Comparison of ENCODE assay signal across 14 cellular contexts in the genomic region with DNA sequence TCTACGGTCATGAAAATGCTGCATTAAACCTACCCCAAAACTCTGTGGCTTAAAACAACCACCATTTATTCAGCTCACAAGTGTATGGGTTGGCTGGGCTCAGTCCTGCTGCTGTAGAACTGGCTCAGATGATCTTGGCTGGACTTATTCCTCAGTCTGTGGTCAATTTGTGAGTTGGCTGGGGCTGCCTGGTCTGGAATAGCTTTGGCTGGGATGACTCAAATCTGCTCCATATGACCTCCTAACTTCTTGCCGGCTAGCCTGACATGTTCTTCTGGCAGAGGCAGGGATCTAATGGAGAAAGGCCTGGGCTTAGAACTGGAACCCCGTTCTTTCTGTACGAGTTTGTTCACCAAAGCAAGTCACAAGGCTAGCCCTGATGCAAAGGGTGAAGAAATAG.
DNase-seq lines count a peak whose midpoint lies in the region; ATAC-seq and TF ChIP-seq lines count a peak whose summit lies in the region.
"Had no signal": no experiment of that assay in that cellular context is flagged by ENCODE, and none has a peak within 500 bp of the region (broad histone marks: within the 10 kb centered on the region; RNA-seq: fewer than 3 reads in every experiment).

No MANE protein-coding gene starts in this region.

- H2AFZ ChIP-seq in GM23248, result 0 out of 2 replicates have a peak overlapping the region, but pooled peaks have one; percentile 43

- no peaks in the 10 kb centered on the region for H3K79me2 ChIP-seq in GM23248 (ENCODE audit: insufficient read depth)

- in situ Hi-C loops in GM23248 (cut with MboI), result no loop called here

- peaks cover 2% of the 10 kb centered on the region for H3K27me3 Mint-ChIP-seq in mesothelial cell of epicardium (ENCODE audit: low read depth)

- no peak for TF ChIP-seq CTCF in heart right ventricle (IDR thresholded peaks at IDR 0.05)
- no peak for TF ChIP-seq CTCF in testis (IDR thresholded peaks at IDR 0.05)
- no peak for TF ChIP-seq CTCF in BE2C (IDR thresholded peaks at IDR 0.05; ENCODE audit: low read depth, low read length)
- no peak for TF ChIP-seq CTCF in mesothelial cell of epicardium (IDR thresholded peaks at IDR 0.05; ENCODE audit: unreplicated experiment)

- no peaks in the 10 kb centered on the region for H3K9me3 ChIP-seq in GM23248 (ENCODE audit: low read depth)
- no peaks in the 10 kb centered on the region for H3K9me3 ChIP-seq in heart right ventricle
- H3K9me3 ChIP-seq in testis, result no peaks in the 10 kb centered on the region
- no peaks in the 10 kb centered on the region for H3K9me3 ChIP-seq in BE2C
- H3K9me3 ChIP-seq: ascending aorta had no signal

- H3K4me3 ChIP-seq in GM23248 (no peak overlapping the region), heart right ventricle (no peak overlapping the region), testis (no peak overlapping the region), BE2C (ENCODE audit: low read depth, low read length) (no peak overlapping the region)
- H3K4me3 ChIP-seq: ascending aorta had no signal

- no peaks in the 10 kb centered on the region for H3K4me1 Mint-ChIP-seq in mesothelial cell of epicardium
- H3K4me1 Mint-ChIP-seq: neural crest cell had no signal

- H3K4me1 ChIP-seq in GM23248 (ENCODE audit: insufficient read depth), result peaks cover 3% of the 10 kb centered on the region; the same call in 1 of the 2 replicates
- H3K4me1 ChIP-seq in heart right ventricle, result no peaks in the 10 kb centered on the region
- H3K4me1 ChIP-seq in testis, result no peaks in the 10 kb centered on the region
- no peaks in the 10 kb centered on the region for H3K4me1 ChIP-seq in BE2C
- H3K4me1 ChIP-seq: ascending aorta had no signal

- H4K20me1 ChIP-seq in GM23248 (ENCODE audit: insufficient read depth), result no peaks in the 10 kb centered on the region

- H3K27ac ChIP-seq in GM23248, result no peak overlapping the region
- no peak overlapping the region for H3K27ac ChIP-seq in heart right ventricle
- no peak overlapping the region for H3K27ac ChIP-seq in testis
- H3K27ac ChIP-seq: ascending aorta had no signal

- H3K27me3 ChIP-seq in GM23248 (replicated peaks; ENCODE audit: insufficient read depth), result no peaks in the 10 kb centered on the region
- H3K27me3 ChIP-seq in heart right ventricle, result no peaks in the 10 kb centered on the region
- H3K27me3 ChIP-seq in testis, result no peaks in the 10 kb centered on the region
- H3K27me3 ChIP-seq in BE2C, result no peaks in the 10 kb centered on the region
- H3K27me3 ChIP-seq: ascending aorta had no signal

- no peak overlapping the region for H3K27ac Mint-ChIP-seq in mesothelial cell of epicardium

- ATAC-seq in heart right ventricle, result peak in 7 of 8 donors; percentile 50 to 93 (median 80)

- DNase-seq in GM23248 (peak; percentile 84), amniotic epithelial cell (ENCODE audit: low read depth) (peak; percentile 64), heart right ventricle (peak in 1 of 2 donors; percentile 37), testis (peak; percentile 29), BE2C (no peak), MV-4-11 (lab: John Stamatoyannopoulos, UW) (no peak), mesothelial cell of epicardium (ENCODE audit: low spot score in 2 of 2, unreplicated experiment in 2 of 2) (no peak)
- no peak for DNase-seq in stimulated activated CD8-positive, alpha-beta memory T cell treated with anti-CD3 and anti-CD28 coated beads, Interleukin-4, amount 100 ng/mL, for 48 hours
- DNase-seq: activated CD4-positive, alpha-beta T cell treated with anti-CD3 and anti-CD28 coated beads, Interleukin-2, amount 50 U/mL, for 1 hour; effector CD8-positive, alpha-beta T cell; NCI-H524; small intestine had no signal

- peaks cover 11% of the 10 kb centered on the region for H3F3A ChIP-seq in GM23248 (ENCODE audit: insufficient read depth)

- no peak overlapping the region for H3K4me2 ChIP-seq in GM23248 (ENCODE audit: unreplicated experiment)

- no peak for TF ChIP-seq POLR2A in testis (IDR thresholded peaks at IDR 0.05)

- 32 to 34% methylated on average over 4 of the region's 4 CpGs for WGBS in GM23248 (ENCODE audit: low coverage in 1 of 2, low lambda C conversion rate in 2 of 2, missing lambda C conversion rate in 2 of 2), 2 experiments
- 77 to 79% methylated on average over 4 of the region's 4 CpGs for WGBS in heart right ventricle, 2 donors
- 71 to 78% methylated on average over 4 of the region's 4 CpGs for WGBS in testis, 2 donors

- no peak overlapping the region for H3K9ac ChIP-seq in GM23248

- no peak overlapping the region for H3K4me3 Mint-ChIP-seq in mesothelial cell of epicardium
- H3K4me3 Mint-ChIP-seq: neural crest cell had no signal

- no peaks in the 10 kb centered on the region for H3K9me2 ChIP-seq in GM23248 (ENCODE audit: insufficient read depth)

- H3K36me3 ChIP-seq in GM23248 (ENCODE audit: low read depth) (no peaks in the 10 kb centered on the region), heart right ventricle (no peaks in the 10 kb centered on the region), testis (ENCODE audit: low read depth, missing control alignments) (no peaks in the 10 kb centered on the region), BE2C (no peaks in the 10 kb centered on the region)
- H3K36me3 ChIP-seq: ascending aorta had no signal

- no peaks in the 10 kb centered on the region for H3K36me3 Mint-ChIP-seq in mesothelial cell of epicardium

- H3K9me3 Mint-ChIP-seq in mesothelial cell of epicardium, result peaks cover 3% of the 10 kb centered on the region
- H3K9me3 Mint-ChIP-seq: neural crest cell had no signal

- intact Hi-C loops in heart right ventricle (cut with DNase I) (no loop called here), testis (cut with DNase I; ENCODE audit: low total_unique reads) (no loop called here)

Comparison
In these comparisons a context has a peak if more than half of its experiments do, and no peak if none do; other contexts are left out.
1. DNase-seq: peak in GM23248 (single experiment), amniotic epithelial cell (single experiment) and testis (single experiment); none in BE2C (single experiment), MV-4-11 (single experiment), stimulated activated CD8-positive, alpha-beta memory T cell treated with anti-CD3 and anti-CD28 coated beads, Interleukin-4, amount 100 ng/mL, for 48 hours (single experiment) and mesothelial cell of epicardium (0 of 2).